1 cellular context compared by ENCODE assay signal in the genomic region with DNA sequence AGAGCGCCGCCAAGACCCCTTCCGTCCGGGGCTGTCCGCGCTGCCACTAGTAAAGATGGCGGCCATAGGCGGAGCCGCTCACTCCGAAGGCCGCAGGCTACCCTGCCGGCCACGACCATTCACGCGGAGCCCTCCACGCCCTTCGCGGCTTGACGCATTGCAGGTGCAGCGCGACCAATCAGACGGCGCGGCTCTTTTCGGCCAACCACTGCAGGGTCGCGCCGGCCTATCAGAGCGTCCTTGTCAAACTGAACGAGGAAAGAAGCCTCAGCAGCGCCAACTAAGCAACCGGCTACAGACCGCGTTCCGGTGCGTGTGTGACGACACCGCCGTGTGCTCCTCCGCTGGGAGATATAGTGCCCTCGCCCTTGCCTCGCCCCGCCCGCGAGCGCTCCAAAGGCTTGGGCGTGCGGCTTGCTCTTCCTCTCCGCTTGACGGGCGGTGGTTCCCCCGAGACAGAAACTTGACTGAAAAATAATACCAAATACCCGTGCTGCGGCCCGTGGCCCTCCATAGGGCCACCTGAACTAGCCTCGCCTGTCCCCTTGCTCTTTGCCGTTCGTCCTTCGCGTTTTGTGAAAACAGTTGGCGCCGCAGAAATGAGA.
A peak's percentile ranks its signal among the peaks of the same experiment; 100 is the strongest.
TF ChIP-seq lines count a peak whose summit lies in the region.

No MANE protein-coding gene starts in this region.

TF ChIP-seq in IMR-90, 13 proteins besides CTCF, POLR2A, EP300 and RAD21 (continued from another document):
- TF ChIP-seq NFE2L2 (IDR thresholded peaks at IDR 0.05; ENCODE audit: low read depth, low read length), result peak; percentile 5; the same call in 1 of the 2 replicates
- TF ChIP-seq MAFK (IDR thresholded peaks at IDR 0.05; ENCODE audit: low read depth, low read length), result no peak
- TF ChIP-seq RCOR1 (IDR thresholded peaks at IDR 0.05; ENCODE audit: insufficient replicate concordance, low read length), result peak; percentile 56
- peak; percentile 50; the same call in 1 of the 2 replicates for TF ChIP-seq MXI1 (IDR thresholded peaks at IDR 0.05; ENCODE audit: borderline replicate concordance, low read depth, low read length)
- TF ChIP-seq CEBPB (IDR thresholded peaks at IDR 0.05; ENCODE audit: low read depth, low read length), result peak; percentile 80
- peak; percentile 84; the same call in 1 of the 2 replicates for TF ChIP-seq MAZ (IDR thresholded peaks at IDR 0.05; ENCODE audit: borderline replicate concordance, low read depth, low read length)
- TF ChIP-seq, protein P1, sequence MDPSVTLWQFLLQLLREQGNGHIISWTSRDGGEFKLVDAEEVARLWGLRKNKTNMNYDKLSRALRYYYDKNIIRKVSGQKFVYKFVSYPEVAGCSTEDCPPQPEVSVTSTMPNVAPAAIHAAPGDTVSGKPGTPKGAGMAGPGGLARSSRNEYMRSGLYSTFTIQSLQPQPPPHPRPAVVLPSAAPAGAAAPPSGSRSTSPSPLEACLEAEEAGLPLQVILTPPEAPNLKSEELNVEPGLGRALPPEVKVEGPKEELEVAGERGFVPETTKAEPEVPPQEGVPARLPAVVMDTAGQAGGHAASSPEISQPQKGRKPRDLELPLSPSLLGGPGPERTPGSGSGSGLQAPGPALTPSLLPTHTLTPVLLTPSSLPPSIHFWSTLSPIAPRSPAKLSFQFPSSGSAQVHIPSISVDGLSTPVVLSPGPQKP (IDR thresholded peaks at IDR 0.05; ENCODE audit: borderline replicate concordance, low read depth, low read length), result no peak
- 0 out of 2 replicates have a peak, but pooled peaks have one; percentile 33 for TF ChIP-seq CHD1 (IDR thresholded peaks at IDR 0.05; ENCODE audit: low read depth, low read length)
- TF ChIP-seq, protein P2, sequence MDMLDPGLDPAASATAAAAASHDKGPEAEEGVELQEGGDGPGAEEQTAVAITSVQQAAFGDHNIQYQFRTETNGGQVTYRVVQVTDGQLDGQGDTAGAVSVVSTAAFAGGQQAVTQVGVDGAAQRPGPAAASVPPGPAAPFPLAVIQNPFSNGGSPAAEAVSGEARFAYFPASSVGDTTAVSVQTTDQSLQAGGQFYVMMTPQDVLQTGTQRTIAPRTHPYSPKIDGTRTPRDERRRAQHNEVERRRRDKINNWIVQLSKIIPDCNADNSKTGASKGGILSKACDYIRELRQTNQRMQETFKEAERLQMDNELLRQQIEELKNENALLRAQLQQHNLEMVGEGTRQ (IDR thresholded peaks at IDR 0.05; ENCODE audit: low read depth, low read length), result no peak
- peak; percentile 40; the same call in 1 of the 2 replicates for TF ChIP-seq BHLHE40 (IDR thresholded peaks at IDR 0.05; ENCODE audit: low read depth, low read length)
- TF ChIP-seq FOS (IDR thresholded peaks at IDR 0.05; ENCODE audit: low read depth, low read length), result peak; percentile 45; the same call in 1 of the 2 replicates
TF ChIP-seq in IMR-90: peak in this region for 9.
